8 cellular contexts compared by ENCODE assay signal in genomic region chr13:78978381-78978998, GRCh38.
DNase-seq lines count a peak whose midpoint lies in the region; ATAC-seq and TF ChIP-seq lines count a peak whose summit lies in the region.

No MANE protein-coding gene starts in this region.

- TF ChIP-seq CTCF in brain microvascular endothelial cell (IDR thresholded peaks at IDR 0.05; ENCODE audit: low read depth, low read length, missing control alignments): peak; percentile 63

- H3K27ac ChIP-seq in brain microvascular endothelial cell: no peak overlapping the region

- no peaks in the 10 kb centered on the region for H3K36me3 Mint-ChIP-seq in stimulated activated memory B cell treated with anti-CD40 and anti-IgM and Interleukin-4, amounts not matched to agents 10 μg/mL and 1 μg/mL and 100 μg/mL, for 72 hours

- no peak overlapping the region for H3K4me3 Mint-ChIP-seq in stimulated activated memory B cell treated with anti-CD40 and anti-IgM and Interleukin-4, amounts not matched to agents 10 μg/mL and 1 μg/mL and 100 μg/mL, for 72 hours

- in situ Hi-C loops in brain microvascular endothelial cell (cut with HindIII; ENCODE audit: low pct_ligation_motif_present, low sequenced_read_pairs): no loop called here

- H3K27me3 Mint-ChIP-seq in stimulated activated memory B cell treated with anti-CD40 and anti-IgM and Interleukin-4, amounts not matched to agents 10 μg/mL and 1 μg/mL and 100 μg/mL, for 72 hours: peaks cover 8% of the 10 kb centered on the region

- H3K27me3 ChIP-seq in brain microvascular endothelial cell (replicated peaks): no peaks in the 10 kb centered on the region

- peak in 4 of 6 experiments; percentile 5 to 49 (median 32) for DNase-seq in stimulated activated naive CD4-positive, alpha-beta T cell (lab: John Stamatoyannopoulos, UW)
- DNase-seq in stimulated activated naive CD4-positive, alpha-beta T cell treated with Interleukin-2 at 50 U/mL for 16 hours (lab: John Stamatoyannopoulos, UW): no peak
- peak; percentile 80 for DNase-seq in HT-29 (ENCODE audit: low spot score)
- DNase-seq in OCI-M1 (lab: John Stamatoyannopoulos, UW): peak; percentile 87
- DNase-seq in brain microvascular endothelial cell: peak; percentile 68
- peak; percentile 60 for DNase-seq in kidney tubule cell (ENCODE audit: low spot score)

- no peaks in the 10 kb centered on the region for H3K9me3 Mint-ChIP-seq in stimulated activated memory B cell treated with anti-CD40 and anti-IgM and Interleukin-4, amounts not matched to agents 10 μg/mL and 1 μg/mL and 100 μg/mL, for 72 hours

- no peaks in the 10 kb centered on the region for H3K36me3 ChIP-seq in brain microvascular endothelial cell (replicated peaks)

- no peaks in the 10 kb centered on the region for H3K4me1 Mint-ChIP-seq in stimulated activated memory B cell treated with anti-CD40 and anti-IgM and Interleukin-4, amounts not matched to agents 10 μg/mL and 1 μg/mL and 100 μg/mL, for 72 hours

- H3K4me3 ChIP-seq in brain microvascular endothelial cell (ENCODE audit: low read depth, low read length): no peak overlapping the region

- peak; percentile 93 for ATAC-seq in GM21717 (IDR thresholded peaks at IDR 0.05; ENCODE audit: unreplicated experiment)
- peak; percentile 59 for ATAC-seq in stimulated activated memory B cell treated with anti-CD40 and anti-IgM and Interleukin-4, amounts not matched to agents 10 μg/mL and 1 μg/mL and 100 μg/mL, for 72 hours

- no peak overlapping the region for H3K27ac Mint-ChIP-seq in stimulated activated memory B cell treated with anti-CD40 and anti-IgM and Interleukin-4, amounts not matched to agents 10 μg/mL and 1 μg/mL and 100 μg/mL, for 72 hours
